14 cellular contexts compared by ENCODE assay signal in genomic region chr22:36985490-36985889, GRCh38.
"Had no signal": no experiment of that assay in that cellular context is flagged by ENCODE, and none has a peak within 500 bp of the region (broad histone marks: within the 10 kb centered on the region; RNA-seq: fewer than 3 reads in every experiment).

No MANE protein-coding gene starts in this region.

- DNase-seq: activated CD4-positive, CD25-positive, alpha-beta regulatory T cell; activated effector memory CD4-positive, alpha-beta T cell treated with Interleukin-2 at 50 U/mL for 16 hours; activated gamma-delta T cell treated with Interleukin-2 at 50 U/mL for 16 hours; adrenal gland; amygdala; aorta; caudate nucleus; cortex of kidney; effector CD4-positive, alpha-beta T cell; effector memory CD8-positive, alpha-beta T cell; head of caudate nucleus; hippocampal formation had no signal

- H3K27me3 ChIP-seq: body of pancreas had no signal

- H3K36me3 ChIP-seq: adrenal gland had no signal

- H3K4me1 ChIP-seq: adrenal gland, body of pancreas had no signal

- H3K4me3 ChIP-seq: adrenal gland, body of pancreas had no signal

- H3K27ac ChIP-seq: adrenal gland, body of pancreas, epithelial cell of prostate had no signal
